In the genomic region with DNA sequence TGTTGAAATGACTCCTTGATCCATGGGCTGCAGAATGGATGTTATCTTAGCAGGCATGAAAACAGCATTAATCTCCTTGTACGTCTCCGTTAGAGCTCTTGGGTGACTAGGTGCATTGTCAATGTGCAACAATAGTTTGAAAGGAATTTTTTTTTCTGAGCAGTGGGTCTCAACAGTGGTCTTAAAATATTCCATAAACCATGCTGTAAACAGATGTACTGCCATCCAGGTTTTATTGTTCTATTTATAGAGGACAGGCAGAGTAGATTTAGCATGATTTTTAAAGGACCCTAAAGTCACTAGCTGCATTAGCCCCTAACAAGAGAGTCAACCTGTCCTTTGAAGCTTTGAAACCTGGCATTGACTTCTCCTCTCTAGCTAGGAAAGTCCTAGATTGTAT, we compare ENCODE assay signal across 28 cellular contexts.
"Had no signal": no experiment of that assay in that cellular context is flagged by ENCODE, and none has a peak within 500 bp of the region (broad histone marks: within the 10 kb centered on the region; RNA-seq: fewer than 3 reads in every experiment).

No MANE protein-coding gene starts in this region.

- H3K27me3 ChIP-seq: colonic mucosa, dorsolateral prefrontal cortex, esophagus muscularis mucosa, esophagus squamous epithelium, foreskin keratinocyte, gastrocnemius medialis, gastroesophageal sphincter, heart left ventricle, heart right ventricle, hepatocyte had no signal

- FAIRE-seq: colon, endometrium, frontal cortex had no signal

- H3K9me3 Mint-ChIP-seq: dendritic cell treated with granulocyte-macrophage colony-stimulating factor and Interleukin-4, amounts not matched to agents 40 ng/mL and 50 ng/mL, for 4 days; effector memory CD8-positive, alpha-beta T cell had no signal

- ATAC-seq: effector memory CD8-positive, alpha-beta T cell; esophagus mucosa; foreskin keratinocyte; gastrocnemius medialis; gastroesophageal sphincter; heart left ventricle; heart right ventricle had no signal

- H3K27ac ChIP-seq: colonic mucosa, coronary artery, dorsolateral prefrontal cortex, epithelial cell of prostate, esophagus muscularis mucosa, esophagus squamous epithelium, foreskin keratinocyte, gastrocnemius medialis, gastroesophageal sphincter, heart left ventricle, heart right ventricle, hepatocyte had no signal

- H3K79me2 ChIP-seq: hepatocyte had no signal

- H3K9me3 ChIP-seq: colonic mucosa, esophagus squamous epithelium, gastrocnemius medialis had no signal

- H3K27me3 Mint-ChIP-seq: dendritic cell treated with granulocyte-macrophage colony-stimulating factor and Interleukin-4, amounts not matched to agents 40 ng/mL and 50 ng/mL, for 4 days; effector memory CD8-positive, alpha-beta T cell had no signal

- H3K4me3 Mint-ChIP-seq: dendritic cell treated with granulocyte-macrophage colony-stimulating factor and Interleukin-4, amounts not matched to agents 40 ng/mL and 50 ng/mL, for 4 days; effector memory CD8-positive, alpha-beta T cell had no signal

- H3K4me2 ChIP-seq: hepatocyte had no signal

- H3K4me1 ChIP-seq: colonic mucosa, esophagus squamous epithelium, foreskin keratinocyte, gastrocnemius medialis had no signal

- H3K4me3 ChIP-seq: colonic mucosa, coronary artery, dorsolateral prefrontal cortex, esophagus muscularis mucosa, esophagus squamous epithelium, gastrocnemius medialis, gastroesophageal sphincter, heart left ventricle, heart right ventricle, hepatocyte had no signal

- DNase-seq: colonic mucosa; cortex of kidney; dermis blood vessel endothelial cell; dorsolateral prefrontal cortex; effector CD4-positive, alpha-beta T cell; effector CD8-positive, alpha-beta T cell; effector memory CD4-positive, alpha-beta T cell; effector memory CD8-positive, alpha-beta T cell; erythroblast; esophagus squamous epithelium; foreskin fibroblast; foreskin keratinocyte; foreskin melanocyte; gastrocnemius medialis; glutamatergic neuron; head of caudate nucleus; heart left ventricle; heart right ventricle had no signal

- H3K27ac Mint-ChIP-seq: dendritic cell treated with granulocyte-macrophage colony-stimulating factor and Interleukin-4, amounts not matched to agents 40 ng/mL and 50 ng/mL, for 4 days; effector memory CD8-positive, alpha-beta T cell had no signal

- H2AFZ ChIP-seq: hepatocyte had no signal
